Comparison of ENCODE assay signal across 21 cellular contexts in genomic region chr11:76436020-76436419, GRCh38. TPM values are rescaled to one million over a fixed set of nuclear protein-coding genes. Genes with fewer than 3 reads are reported as not detected.
DNase-seq lines count a peak whose midpoint lies in the region; ATAC-seq, FAIRE-seq and TF ChIP-seq lines count a peak whose summit lies in the region.
"Had no signal": no experiment of that assay in that cellular context is flagged by ENCODE, and none has a peak within 500 bp of the region (broad histone marks: within the 10 kb centered on the region; RNA-seq: fewer than 3 reads in every experiment).

No MANE protein-coding gene starts in this region.

- intact Hi-C loops in activated T-helper 2 cell treated with anti-CD3 and anti-CD28 coated beads, Interferon-gamma antibody, Interleukin-2, Interleukin-4, amounts not matched to agents 10 μg/mL and 5 μg/mL and 100 μg/mL, durations not matched to agents 14 hours and 24 hours and 36 hours (cut with micrococcal nuclease): no loop called here

- peak overlapping the region; percentile 12 for H3K27ac Mint-ChIP-seq in activated T-helper 2 cell treated with anti-CD3 and anti-CD28 coated beads, Interferon-gamma antibody, Interleukin-2, Interleukin-4, amounts not matched to agents 10 μg/mL and 5 μg/mL and 100 μg/mL, durations not matched to agents 14 hours and 24 hours and 36 hours
- H3K27ac Mint-ChIP-seq in stimulated activated effector memory CD8-positive, alpha-beta T cell treated with anti-CD3 and anti-CD28 coated beads, Interleukin-12 subunit alpha, Interleukin-12 subunit beta, amount 100 ng/mL, for 72 hours: no peak overlapping the region

- FAIRE-seq in GM12892 (lab: Jason Lieb, UNC): peak; percentile 56
- FAIRE-seq: D721Med, GM18507 had no signal

- no peak overlapping the region for H3K4me3 Mint-ChIP-seq in activated T-cell treated with anti-CD3 and anti-CD28 coated beads, Interleukin-2, amount 50 U/mL, for 4 hours
- H3K4me3 Mint-ChIP-seq in activated T-helper 2 cell treated with anti-CD3 and anti-CD28 coated beads, Interferon-gamma antibody, Interleukin-2, Interleukin-4, amounts not matched to agents 10 μg/mL and 5 μg/mL and 100 μg/mL, durations not matched to agents 14 hours and 24 hours and 36 hours (ENCODE audit: low read depth): no peak overlapping the region
- no peak overlapping the region for H3K4me3 Mint-ChIP-seq in stimulated activated effector memory CD8-positive, alpha-beta T cell treated with anti-CD3 and anti-CD28 coated beads, Interleukin-12 subunit alpha, Interleukin-12 subunit beta, amount 100 ng/mL, for 72 hours

- peak; percentile 28 to 30 for ATAC-seq in activated T-cell treated with anti-CD3 and anti-CD28 coated beads, Interleukin-2, amount 50 U/mL, for 4 hours
- peak; percentile 61 for ATAC-seq in stimulated activated effector memory CD8-positive, alpha-beta T cell treated with anti-CD3 and anti-CD28 coated beads, Interleukin-12 subunit alpha, Interleukin-12 subunit beta, amount 100 ng/mL, for 72 hours
- no peak for ATAC-seq in GM18907 (IDR thresholded peaks at IDR 0.05; ENCODE audit: unreplicated experiment)

- no peaks in the 10 kb centered on the region for H3K9me3 Mint-ChIP-seq in activated T-cell treated with anti-CD3 and anti-CD28 coated beads, Interleukin-2, amount 50 U/mL, for 4 hours
- H3K9me3 Mint-ChIP-seq in activated T-helper 2 cell treated with anti-CD3 and anti-CD28 coated beads, Interferon-gamma antibody, Interleukin-2, Interleukin-4, amounts not matched to agents 10 μg/mL and 5 μg/mL and 100 μg/mL, durations not matched to agents 14 hours and 24 hours and 36 hours: peaks cover 4% of the 10 kb centered on the region
- no peaks in the 10 kb centered on the region for H3K9me3 Mint-ChIP-seq in stimulated activated effector memory CD8-positive, alpha-beta T cell treated with anti-CD3 and anti-CD28 coated beads, Interleukin-12 subunit alpha, Interleukin-12 subunit beta, amount 100 ng/mL, for 72 hours

- TF ChIP-seq POLR2A in GM12892 (IDR thresholded peaks at IDR 0.05; ENCODE audit: low read depth, low read length): no peak

- peaks cover 1% of the 10 kb centered on the region for H3K4me1 Mint-ChIP-seq in activated T-cell treated with anti-CD3 and anti-CD28 coated beads, Interleukin-2, amount 50 U/mL, for 4 hours (ENCODE audit: low read depth)
- peaks cover 7% of the 10 kb centered on the region for H3K4me1 Mint-ChIP-seq in activated T-helper 2 cell treated with anti-CD3 and anti-CD28 coated beads, Interferon-gamma antibody, Interleukin-2, Interleukin-4, amounts not matched to agents 10 μg/mL and 5 μg/mL and 100 μg/mL, durations not matched to agents 14 hours and 24 hours and 36 hours (ENCODE audit: low read depth)
- peaks cover 7% of the 10 kb centered on the region for H3K4me1 Mint-ChIP-seq in stimulated activated effector memory CD8-positive, alpha-beta T cell treated with anti-CD3 and anti-CD28 coated beads, Interleukin-12 subunit alpha, Interleukin-12 subunit beta, amount 100 ng/mL, for 72 hours

- H3K27me3 Mint-ChIP-seq in activated T-cell treated with anti-CD3 and anti-CD28 coated beads, Interleukin-2, amount 50 U/mL, for 4 hours (ENCODE audit: low read depth): no peaks in the 10 kb centered on the region
- no peaks in the 10 kb centered on the region for H3K27me3 Mint-ChIP-seq in activated T-helper 2 cell treated with anti-CD3 and anti-CD28 coated beads, Interferon-gamma antibody, Interleukin-2, Interleukin-4, amounts not matched to agents 10 μg/mL and 5 μg/mL and 100 μg/mL, durations not matched to agents 14 hours and 24 hours and 36 hours (ENCODE audit: low read depth)

- no peak for DNase-seq in activated T-cell treated with anti-CD3 and anti-CD28 coated beads, Interleukin-2, amount 50 U/mL, for 4 hours
- DNase-seq in activated T-cell treated with anti-CD3 and anti-CD28 coated beads, Interleukin-2, amount 50 U/mL, for 48 hours: no peak
- DNase-seq in GM12892 (ENCODE audit: insufficient read length) (no peak), NCI-H510A treated with DMSO at 0.1 percent for 48 hours (lab: John Stamatoyannopoulos, UW) (no peak)
- DNase-seq in activated T-helper 2 cell treated with anti-CD3 and anti-CD28 coated beads, Interferon-gamma antibody, Interleukin-2, Interleukin-4, amounts not matched to agents 10 μg/mL and 5 μg/mL and 100 μg/mL, durations not matched to agents 14 hours and 24 hours and 36 hours (ENCODE audit: low spot score): no peak
- DNase-seq in stimulated activated effector memory CD8-positive, alpha-beta T cell treated with anti-CD3 and anti-CD28 coated beads, Interleukin-12 subunit alpha, Interleukin-12 subunit beta, amount 100 ng/mL, for 72 hours (ENCODE audit: low spot score in 2 of 2): no peak
- DNase-seq: BE2C, DMS53, KBM-7, NCI-H1092, NCI-H1436, NCI-H187 treated with DMSO at 0.1 percent for 48 hours, NCI-H2107, NCI-H748 treated with DMSO at 0.1 percent for 48 hours, PC-9, RPMI8226, SHP77, SW 1271 had no signal

- H3K36me3 Mint-ChIP-seq in activated T-cell treated with anti-CD3 and anti-CD28 coated beads, Interleukin-2, amount 50 U/mL, for 4 hours (ENCODE audit: insufficient read depth): peaks cover 1% of the 10 kb centered on the region
- peaks cover 6% of the 10 kb centered on the region for H3K36me3 Mint-ChIP-seq in activated T-helper 2 cell treated with anti-CD3 and anti-CD28 coated beads, Interferon-gamma antibody, Interleukin-2, Interleukin-4, amounts not matched to agents 10 μg/mL and 5 μg/mL and 100 μg/mL, durations not matched to agents 14 hours and 24 hours and 36 hours (ENCODE audit: low read depth)
- H3K36me3 Mint-ChIP-seq in stimulated activated effector memory CD8-positive, alpha-beta T cell treated with anti-CD3 and anti-CD28 coated beads, Interleukin-12 subunit alpha, Interleukin-12 subunit beta, amount 100 ng/mL, for 72 hours: no peaks in the 10 kb centered on the region

RNA-seq across cellular contexts. Expression of gene EMSY, which starts 8.8 kb away (rescaled TPM):
- 10 to 100 TPM; 18.2 to 21.3 (median 19.7) TPM for total RNA-seq in activated T-cell treated with anti-CD3 and anti-CD28 coated beads, Interleukin-2, amount 50 U/mL, for 4 hours
- polyA plus RNA-seq in GM12892 (2012; ENCODE audit: missing spikeins): 17.3 TPM
- 31.5 and 32.0 TPM in 2 replicates for total RNA-seq in activated T-helper 2 cell treated with anti-CD3 and anti-CD28 coated beads, Interferon-gamma antibody, Interleukin-2, Interleukin-4, amounts not matched to agents 10 μg/mL and 5 μg/mL and 100 μg/mL, durations not matched to agents 14 hours and 24 hours and 36 hours

RNA-seq across cellular contexts. Expression of gene GVQW3, which starts 54.9 kb away (rescaled TPM):
- 1 to 10 TPM; 1.9 to 2.2 (median 2.1) TPM for total RNA-seq in activated T-cell treated with anti-CD3 and anti-CD28 coated beads, Interleukin-2, amount 50 U/mL, for 4 hours
- 1.7 TPM for polyA plus RNA-seq in GM12892 (2012; ENCODE audit: missing spikeins)
- 4.3 and 4.4 TPM in 2 replicates for total RNA-seq in activated T-helper 2 cell treated with anti-CD3 and anti-CD28 coated beads, Interferon-gamma antibody, Interleukin-2, Interleukin-4, amounts not matched to agents 10 μg/mL and 5 μg/mL and 100 μg/mL, durations not matched to agents 14 hours and 24 hours and 36 hours

RNA-seq across cellular contexts. Expression of gene THAP12, which starts 55.1 kb away (rescaled TPM):
- 10 to 100 TPM; 70.5 to 71.7 (median 71.3) TPM for total RNA-seq in activated T-cell treated with anti-CD3 and anti-CD28 coated beads, Interleukin-2, amount 50 U/mL, for 4 hours
- polyA plus RNA-seq in GM12892 (2012; ENCODE audit: missing spikeins): 19.3 TPM
- 63.1 and 66.0 TPM in 2 replicates for total RNA-seq in activated T-helper 2 cell treated with anti-CD3 and anti-CD28 coated beads, Interferon-gamma antibody, Interleukin-2, Interleukin-4, amounts not matched to agents 10 μg/mL and 5 μg/mL and 100 μg/mL, durations not matched to agents 14 hours and 24 hours and 36 hours
